Comparison of ENCODE assay signal across 18 cellular contexts in genomic region chr14:101007004-101007614, GRCh38.
"Had no signal": no experiment of that assay in that cellular context is flagged by ENCODE, and none has a peak within 500 bp of the region (broad histone marks: within the 10 kb centered on the region; RNA-seq: fewer than 3 reads in every experiment).

No MANE protein-coding gene starts in this region.

- H3K9me3 Mint-ChIP-seq: activated CD8-positive, alpha-beta T cell treated with anti-CD3 and anti-CD28 coated beads for 36 hours had no signal

- H3K27me3 ChIP-seq: adrenal gland, ascending aorta, brain microvascular endothelial cell, hepatocyte, upper lobe of right lung had no signal

- DNase-seq: activated CD4-positive, alpha-beta T cell treated with anti-CD3 and anti-CD28 coated beads for 48 hours; activated CD8-positive, alpha-beta memory T cell treated with anti-CD3 and anti-CD28 coated beads, Interleukin-2, amount 10 ng/mL, durations not matched to agents 7 days and 5 days; activated CD8-positive, alpha-beta T cell treated with anti-CD3 and anti-CD28 coated beads for 36 hours; brain microvascular endothelial cell; central memory CD4-positive, alpha-beta T cell; effector memory CD4-positive, alpha-beta T cell; foreskin melanocyte; immature natural killer cell; left ventricle myocardium inferior; naive thymus-derived CD8-positive, alpha-beta T cell; stimulated activated CD4-positive, alpha-beta T cell treated with anti-CD3 and anti-CD28 coated beads, Interleukin-4, amount 100 ng/mL, for 1 hour; stimulated activated naive CD4-positive, alpha-beta T cell treated with Interleukin-2 at 50 U/mL for 16 hours had no signal

- H3K4me1 Mint-ChIP-seq: activated T-helper 17 cell treated with anti-CD3 and anti-CD28 coated beads, Interleukin-2, amount 50 U/mL, for 72 hours; immature natural killer cell had no signal

- H3K36me3 Mint-ChIP-seq: activated CD8-positive, alpha-beta memory T cell treated with anti-CD3 and anti-CD28 coated beads, Interleukin-2, amount 10 ng/mL, durations not matched to agents 7 days and 5 days; activated naive CD8-positive, alpha-beta T cell; immature natural killer cell had no signal

- ATAC-seq: activated CD8-positive, alpha-beta memory T cell treated with anti-CD3 and anti-CD28 coated beads, Interleukin-2, amount 10 ng/mL, durations not matched to agents 7 days and 5 days; activated CD8-positive, alpha-beta T cell treated with anti-CD3 and anti-CD28 coated beads for 36 hours; activated T-helper 17 cell treated with anti-CD3 and anti-CD28 coated beads, Interleukin-2, amount 50 U/mL, for 72 hours; naive thymus-derived CD8-positive, alpha-beta T cell; upper lobe of right lung had no signal

- H3K4me3 Mint-ChIP-seq: activated CD8-positive, alpha-beta memory T cell treated with anti-CD3 and anti-CD28 coated beads, Interleukin-2, amount 10 ng/mL, durations not matched to agents 7 days and 5 days; activated CD8-positive, alpha-beta T cell treated with anti-CD3 and anti-CD28 coated beads for 36 hours; activated naive CD8-positive, alpha-beta T cell; activated T-helper 17 cell treated with anti-CD3 and anti-CD28 coated beads, Interleukin-2, amount 50 U/mL, for 72 hours; immature natural killer cell had no signal

- H3K4me3 ChIP-seq: adrenal gland, ascending aorta, hepatocyte, left ventricle myocardium inferior, upper lobe of right lung had no signal

- H3K36me3 ChIP-seq: ascending aorta, left ventricle myocardium inferior, upper lobe of right lung had no signal
